ENCODE assay signal across 9 cellular contexts in the genomic region with DNA sequence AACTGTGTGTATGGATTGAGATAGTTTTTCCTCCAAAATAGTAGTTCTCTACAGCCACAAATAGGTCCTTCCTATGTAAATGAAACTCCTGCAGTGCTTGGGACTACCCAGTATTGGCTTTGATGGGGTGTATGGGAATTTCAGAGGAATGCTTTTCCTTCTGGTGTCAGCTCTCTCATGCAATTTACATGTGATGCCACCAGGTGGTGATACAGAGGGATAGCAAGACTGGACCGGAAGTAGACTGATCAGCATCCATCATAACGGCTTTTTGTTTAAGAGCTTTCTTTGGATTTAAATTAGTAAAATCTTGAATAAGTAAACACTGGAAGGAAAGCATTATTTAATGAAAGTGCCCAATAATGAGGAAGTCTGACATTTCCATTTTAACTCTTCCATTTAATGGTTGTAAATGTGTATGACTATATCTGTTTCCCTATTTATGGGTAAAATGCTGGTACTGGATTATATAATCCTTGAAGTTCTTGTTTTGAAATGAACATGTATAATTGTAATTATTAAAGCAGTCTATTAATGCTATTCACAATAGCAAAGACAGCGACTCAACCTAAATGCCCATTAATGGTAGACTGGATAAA. TPM values are rescaled to one million over a fixed set of nuclear protein-coding genes. Genes with fewer than 3 reads are reported as not detected.
A peak's percentile ranks its signal among the peaks of the same experiment; 100 is the strongest.
DNase-seq lines count a peak whose midpoint lies in the region; ATAC-seq and TF ChIP-seq lines count a peak whose summit lies in the region.
"Had no signal": no experiment of that assay in that cellular context is flagged by ENCODE, and none has a peak within 500 bp of the region (broad histone marks: within the 10 kb centered on the region; RNA-seq: fewer than 3 reads in every experiment).

No MANE protein-coding gene starts in this region.

- H3K27ac Mint-ChIP-seq in H9, result no peak overlapping the region

- TF ChIP-seq CTCF in H9 (conservative IDR thresholded peaks at IDR 0.05), result peak; percentile 77
- TF ChIP-seq CTCF in foreskin fibroblast (IDR thresholded peaks at IDR 0.05; ENCODE audit: low read depth, low read length), result peak; percentile 34

- no peak overlapping the region for H3K27ac ChIP-seq in H9 (ENCODE audit: insufficient read length, low read depth, low read length)

- H3K9me3 ChIP-seq in H9 (ENCODE audit: control insufficient read depth, low read depth, low read length) (no peaks in the 10 kb centered on the region), NT2/D1 (ENCODE audit: insufficient read depth, low read length) (no peaks in the 10 kb centered on the region)

- DNase-seq in D341Med (ENCODE audit: low spot score) (peak; percentile 33), H9 (peak; percentile 44), NT2/D1 (ENCODE audit: low read depth, low spot score) (peak; percentile 38), foreskin fibroblast (peak in 1 of 2 donors; percentile 4), T1000 (lab: John Stamatoyannopoulos, UW) (no peak), activated gamma-delta T cell (lab: John Stamatoyannopoulos, UW) (no peak)

- no peak overlapping the region for H3K4me2 ChIP-seq in H9 (ENCODE audit: insufficient read depth, insufficient read length, low read length)

- no peak overlapping the region for H4K5ac ChIP-seq in H9 (ENCODE audit: insufficient read length, low read depth, low read length)

- no peaks in the 10 kb centered on the region for H3K23me2 ChIP-seq in H9 (ENCODE audit: insufficient read length, low read depth, low read length, poor library complexity, severe bottlenecking)

- no peak overlapping the region for H2BK20ac ChIP-seq in H9 (ENCODE audit: low read depth, low read length, poor library complexity, severe bottlenecking)

- H2BK15ac ChIP-seq in H9 (ENCODE audit: low read depth, low read length), result no peak overlapping the region

- H3K9ac ChIP-seq in H9 (ENCODE audit: extremely low read depth, insufficient read length, low read length) (no peak overlapping the region), NT2/D1 (ENCODE audit: insufficient read length, low read depth) (no peak overlapping the region)

- no peak overlapping the region for H3T11ph ChIP-seq in H9 (ENCODE audit: low read length)

- no peak overlapping the region for H4K8ac ChIP-seq in H9 (replicated peaks; ENCODE audit: insufficient read length, low read depth, low read length)

- H2AK5ac ChIP-seq in H9 (ENCODE audit: insufficient read length, low read length), result no peak overlapping the region

- H3K27me3 Mint-ChIP-seq in H9 (ENCODE audit: low read depth), result peaks cover 36% of the 10 kb centered on the region

- no peaks in the 10 kb centered on the region for H3K36me3 ChIP-seq in NT2/D1 (ENCODE audit: insufficient read depth, insufficient read length, low read length)

- H3K36me3 Mint-ChIP-seq in H9 (ENCODE audit: insufficient read depth in 1 of 3, low read depth in 3 of 3), result no peaks in the 10 kb centered on the region

- H2BK120ac ChIP-seq in H9 (ENCODE audit: low read depth, low read length, poor library complexity, severe bottlenecking), result no peak overlapping the region

- H4K91ac ChIP-seq in H9 (ENCODE audit: insufficient read length, low read depth, low read length), result no peak overlapping the region

- H3K23ac ChIP-seq in H9 (ENCODE audit: insufficient read length, low read depth, low read length), result no peak overlapping the region

- H3K79me1 ChIP-seq in H9 (ENCODE audit: insufficient read depth, low read depth, low read length, poor library complexity, severe bottlenecking), result no peaks in the 10 kb centered on the region

- H3K14ac ChIP-seq in H9 (ENCODE audit: insufficient read depth, low read length), result no peak overlapping the region

- H3K4me3 ChIP-seq in NT2/D1 (ENCODE audit: insufficient read length, low read depth), result no peak overlapping the region
- no peak overlapping the region for H3K4me3 ChIP-seq in foreskin fibroblast (ENCODE audit: low read depth in 1 of 2, low read length in 2 of 2)
- H3K4me3 ChIP-seq: lung had no signal

- H3K4ac ChIP-seq in H9 (ENCODE audit: low read depth, low read length), result no peak overlapping the region

- H2BK12ac ChIP-seq in H9 (ENCODE audit: insufficient read length, low read depth, low read length), result no peak overlapping the region

- no peak overlapping the region for H3K4me3 Mint-ChIP-seq in H9

- H3K56ac ChIP-seq in H9 (ENCODE audit: insufficient read length, low read depth, low read length), result no peak overlapping the region

- no peak overlapping the region for H3K18ac ChIP-seq in H9 (ENCODE audit: insufficient read length, low read depth, low read length)

- H3K4me1 Mint-ChIP-seq in H9, result peaks cover 6 to 9% of the 10 kb centered on the region in 2 experiments; a peak in 3 of 4 replicates

- peaks cover 16% of the 10 kb centered on the region; the same call in 1 of the 2 replicates for H3K27me3 ChIP-seq in H9 (ENCODE audit: insufficient read depth, low read length)
- no peaks in the 10 kb centered on the region for H3K27me3 ChIP-seq in NT2/D1 (ENCODE audit: insufficient read depth, insufficient read length)

- H3K4me1 ChIP-seq in H9 (ENCODE audit: insufficient read depth, low read length) (no peaks in the 10 kb centered on the region; the same call in 1 of the 2 replicates), NT2/D1 (ENCODE audit: insufficient read depth, insufficient read length) (no peaks in the 10 kb centered on the region)

- H2BK5ac ChIP-seq in H9 (ENCODE audit: insufficient read length, low read length), result no peak overlapping the region

- no peaks in the 10 kb centered on the region for H4K20me1 ChIP-seq in H9 (ENCODE audit: control insufficient read depth, insufficient read depth, insufficient read length)

- H3K9me3 Mint-ChIP-seq in H9, result no peaks in the 10 kb centered on the region

- ATAC-seq in HG02938 (IDR thresholded peaks at IDR 0.05; ENCODE audit: unreplicated experiment), result no peak
- no peak for ATAC-seq in GM18520 (IDR thresholded peaks at IDR 0.05; ENCODE audit: unreplicated experiment)

- H2AFZ ChIP-seq in H9 (ENCODE audit: low read length), result no peak overlapping the region

- H3K79me2 ChIP-seq in H9 (ENCODE audit: insufficient read depth, low read length), result no peaks in the 10 kb centered on the region

- WGBS in H9 (ENCODE audit: extremely low coverage, insufficient read length, low lambda C conversion rate), result no CpG with 5 or more reads among the region's 3 CpGs

RNA-seq across cellular contexts. Expression of a gene that starts 22.7 kb away (rescaled TPM):
- total RNA-seq in H9 (2021), result 3.2 TPM in 2 replicates

Comparison
In these comparisons a context has a peak if more than half of its experiments do, and no peak if none do; other contexts are left out.
1. DNase-seq: peak in D341Med (single experiment), H9 (single experiment) and NT2/D1 (single experiment); none in T1000 (single experiment) and activated gamma-delta T cell (single experiment).